Comparison of ENCODE assay signal across 14 cellular contexts in the genomic region with DNA sequence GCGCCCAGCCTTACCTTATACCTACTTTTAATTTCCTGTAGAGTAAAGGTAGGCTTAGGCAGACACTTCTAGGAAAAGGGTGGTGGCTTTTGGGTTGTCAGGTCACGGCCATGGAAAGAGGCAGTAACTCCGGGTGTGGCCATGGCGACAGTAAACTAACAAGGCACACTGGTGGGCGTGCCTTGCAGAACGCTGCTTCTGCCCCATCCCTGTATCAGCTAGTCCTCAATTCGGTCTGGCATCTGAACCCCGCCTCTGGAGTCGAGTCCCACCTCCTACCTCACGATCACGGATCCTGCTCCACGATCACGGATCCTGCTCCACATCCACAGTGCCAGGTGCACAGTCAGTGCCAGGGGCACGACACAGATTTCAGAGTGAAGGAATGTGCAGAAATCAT. TPM values are rescaled to one million over a fixed set of nuclear protein-coding genes. Genes with fewer than 3 reads are reported as not detected.
A peak's percentile ranks its signal among the peaks of the same experiment; 100 is the strongest.
DNase-seq lines count a peak whose midpoint lies in the region; ATAC-seq and TF ChIP-seq lines count a peak whose summit lies in the region.
"Had no signal": no experiment of that assay in that cellular context is flagged by ENCODE, and none has a peak within 500 bp of the region (broad histone marks: within the 10 kb centered on the region; RNA-seq: fewer than 3 reads in every experiment).

No MANE protein-coding gene starts in this region.

- DNase-seq in activated T-cell treated with anti-CD3 and anti-CD28 coated beads, Interleukin-2, amount 50 U/mL, for 48 hours, result peak; percentile 26 to 31
- no peak for DNase-seq in activated T-cell treated with anti-CD3 and anti-CD28 coated beads, Interleukin-2, amount 50 U/mL, for 72 hours
- no peak for DNase-seq in ascending aorta (ENCODE audit: low spot score in 2 of 2)
- DNase-seq in mesenchymal stem cell, result no peak
- DNase-seq in tibial artery, result no peak
- no peak for DNase-seq in activated T-helper 2 cell treated with anti-CD3 and anti-CD28 coated beads, Interferon-gamma antibody, Interleukin-2, Interleukin-4, amounts not matched to agents 10 μg/mL and 5 μg/mL and 100 μg/mL, durations not matched to agents 14 hours and 24 hours and 36 hours (ENCODE audit: low spot score)
- DNase-seq in glomerular visceral epithelial cell (ENCODE audit: extremely low spot score), result no peak
- no peak for DNase-seq in NOMO-1 treated with dmso at 0.1 percent for 144 hours (lab: John Stamatoyannopoulos, UW; ENCODE audit: unreplicated experiment)
- DNase-seq: Calu3, cerebellar nuclear complex, GF-D8, islet precursor cell, NCI-H187 treated with DMSO at 0.1 percent for 48 hours, WERI-Rb-1 had no signal

- H2BK12ac ChIP-seq in mesenchymal stem cell (ENCODE audit: low read length in 2 of 2), result no peak overlapping the region

- H2BK15ac ChIP-seq in mesenchymal stem cell (ENCODE audit: low read depth, poor library complexity, severe bottlenecking), result no peak overlapping the region

- H2BK120ac ChIP-seq in mesenchymal stem cell (ENCODE audit: low read depth, low read length), result no peak overlapping the region

- H3K27ac ChIP-seq in ascending aorta, result peak overlapping the region; percentile 6 to 39
- H3K27ac ChIP-seq in mesenchymal stem cell (ENCODE audit: low read length, poor library complexity, severe bottlenecking), result no peak overlapping the region
- peak overlapping the region; percentile 44 to 70 for H3K27ac ChIP-seq in tibial artery
- H3K27ac ChIP-seq: WERI-Rb-1 had no signal

- H2BK5ac ChIP-seq in mesenchymal stem cell (ENCODE audit: low read depth, low read length, poor library complexity, severe bottlenecking), result no peak overlapping the region

- H2AFZ ChIP-seq in mesenchymal stem cell (ENCODE audit: low read depth, low read length), result no peak overlapping the region

- no peak overlapping the region for H3K4me2 ChIP-seq in mesenchymal stem cell (ENCODE audit: low read length, poor library complexity, severe bottlenecking)

- H3K14ac ChIP-seq in mesenchymal stem cell (ENCODE audit: low read length in 2 of 2), result no peak overlapping the region

- intact Hi-C loops in ascending aorta (cut with DNase I), result loop anchor here (5.0 kb wide), 1 partner anchor 93 kb away; no protein-coding TSS in a partner anchor
- intact Hi-C loops in tibial artery (cut with DNase I; ENCODE audit: low total_unique reads), result loop anchor here (10.0 kb wide), 2 partner anchors 96 to 126 kb away; no protein-coding TSS in a partner anchor
- intact Hi-C loops in activated T-helper 2 cell treated with anti-CD3 and anti-CD28 coated beads, Interferon-gamma antibody, Interleukin-2, Interleukin-4, amounts not matched to agents 10 μg/mL and 5 μg/mL and 100 μg/mL, durations not matched to agents 14 hours and 24 hours and 36 hours (cut with micrococcal nuclease), result no loop called here

- peak overlapping the region; percentile 14 for H4K91ac ChIP-seq in mesenchymal stem cell (ENCODE audit: low read length)

- H3K4me3 ChIP-seq in ascending aorta, result peak overlapping the region; percentile 89 to 95
- H3K4me3 ChIP-seq in mesenchymal stem cell (ENCODE audit: insufficient read depth in 1 of 2, low read depth in 1 of 2, low read length in 2 of 2), result no peak overlapping the region
- peak overlapping the region; percentile 68 to 72 for H3K4me3 ChIP-seq in tibial artery

- H3K9me3 Mint-ChIP-seq in activated T-cell treated with anti-CD3 and anti-CD28 coated beads, Interleukin-2, amount 50 U/mL, for 72 hours, result no peaks in the 10 kb centered on the region
- H3K9me3 Mint-ChIP-seq in activated T-helper 2 cell treated with anti-CD3 and anti-CD28 coated beads, Interferon-gamma antibody, Interleukin-2, Interleukin-4, amounts not matched to agents 10 μg/mL and 5 μg/mL and 100 μg/mL, durations not matched to agents 14 hours and 24 hours and 36 hours, result no peaks in the 10 kb centered on the region

- H3K9ac ChIP-seq in mesenchymal stem cell (ENCODE audit: low read length), result peak overlapping the region; percentile 84

- no peak overlapping the region for H3K27ac Mint-ChIP-seq in activated T-cell treated with anti-CD3 and anti-CD28 coated beads, Interleukin-2, amount 50 U/mL, for 72 hours
- no peak overlapping the region for H3K27ac Mint-ChIP-seq in activated T-helper 2 cell treated with anti-CD3 and anti-CD28 coated beads, Interferon-gamma antibody, Interleukin-2, Interleukin-4, amounts not matched to agents 10 μg/mL and 5 μg/mL and 100 μg/mL, durations not matched to agents 14 hours and 24 hours and 36 hours

- WGBS in mesenchymal stem cell, result 96% methylated on average over 14 of the region's 14 CpGs

- no peak overlapping the region for H3K4ac ChIP-seq in mesenchymal stem cell (ENCODE audit: low read depth in 1 of 2, low read length in 2 of 2)

- TF ChIP-seq CTCF in ascending aorta (IDR thresholded peaks at IDR 0.05), result no peak
- no peak for TF ChIP-seq CTCF in tibial artery (IDR thresholded peaks at IDR 0.05)

- peaks cover 2 to 15% of the 10 kb centered on the region in 2 donors for H3K36me3 Mint-ChIP-seq in activated T-cell treated with anti-CD3 and anti-CD28 coated beads, Interleukin-2, amount 50 U/mL, for 72 hours (ENCODE audit: insufficient read depth in 2 of 2)
- H3K36me3 Mint-ChIP-seq in activated T-helper 2 cell treated with anti-CD3 and anti-CD28 coated beads, Interferon-gamma antibody, Interleukin-2, Interleukin-4, amounts not matched to agents 10 μg/mL and 5 μg/mL and 100 μg/mL, durations not matched to agents 14 hours and 24 hours and 36 hours (ENCODE audit: low read depth), result peaks cover 11% of the 10 kb centered on the region

- H3K4me1 ChIP-seq in ascending aorta, result peaks cover 0 to 25% of the 10 kb centered on the region in 2 donors
- peaks cover 30% of the 10 kb centered on the region for H3K4me1 ChIP-seq in mesenchymal stem cell (ENCODE audit: control insufficient read depth, insufficient read depth, low read depth, low read length)
- H3K4me1 ChIP-seq in tibial artery, result peaks cover 0 to 61% (median 40%) of the 10 kb centered on the region in 4 donors

- no peaks in the 10 kb centered on the region for H3K27me3 Mint-ChIP-seq in activated T-cell treated with anti-CD3 and anti-CD28 coated beads, Interleukin-2, amount 50 U/mL, for 72 hours (ENCODE audit: low read depth)
- no peaks in the 10 kb centered on the region for H3K27me3 Mint-ChIP-seq in activated T-helper 2 cell treated with anti-CD3 and anti-CD28 coated beads, Interferon-gamma antibody, Interleukin-2, Interleukin-4, amounts not matched to agents 10 μg/mL and 5 μg/mL and 100 μg/mL, durations not matched to agents 14 hours and 24 hours and 36 hours (ENCODE audit: low read depth)

- H3K9me3 ChIP-seq in ascending aorta (no peaks in the 10 kb centered on the region), mesenchymal stem cell (ENCODE audit: control insufficient read depth, low read length) (no peaks in the 10 kb centered on the region), tibial artery (no peaks in the 10 kb centered on the region)

- H3K27me3 ChIP-seq in ascending aorta, result no peaks in the 10 kb centered on the region
- H3K27me3 ChIP-seq in mesenchymal stem cell (ENCODE audit: control insufficient read depth in 1 of 2, insufficient read depth in 1 of 2, low read length in 2 of 2), result no peaks in the 10 kb centered on the region
- no peaks in the 10 kb centered on the region for H3K27me3 ChIP-seq in tibial artery

- H2AK5ac ChIP-seq in mesenchymal stem cell (ENCODE audit: low read length, severe bottlenecking), result no peak overlapping the region

- H3K79me1 ChIP-seq in mesenchymal stem cell (replicated peaks; ENCODE audit: low read length, poor library complexity, severe bottlenecking), result peaks cover 32% of the 10 kb centered on the region

- peaks cover 47% of the 10 kb centered on the region for H3K4me1 Mint-ChIP-seq in activated T-cell treated with anti-CD3 and anti-CD28 coated beads, Interleukin-2, amount 50 U/mL, for 72 hours (ENCODE audit: low read depth)
- H3K4me1 Mint-ChIP-seq in activated T-helper 2 cell treated with anti-CD3 and anti-CD28 coated beads, Interferon-gamma antibody, Interleukin-2, Interleukin-4, amounts not matched to agents 10 μg/mL and 5 μg/mL and 100 μg/mL, durations not matched to agents 14 hours and 24 hours and 36 hours (ENCODE audit: low read depth), result peaks cover 30% of the 10 kb centered on the region

- H3K36me3 ChIP-seq in ascending aorta (no peaks in the 10 kb centered on the region), mesenchymal stem cell (ENCODE audit: control insufficient read depth in 1 of 2, insufficient read depth in 2 of 2, low read depth in 1 of 2, low read length in 2 of 2) (peaks cover 12 to 17% of the 10 kb centered on the region in 2 experiments), tibial artery (no peaks in the 10 kb centered on the region)

- no peak overlapping the region for H3K23ac ChIP-seq in mesenchymal stem cell (ENCODE audit: low read length in 2 of 2)

- H4K8ac ChIP-seq in mesenchymal stem cell (ENCODE audit: low read length), result no peak overlapping the region

- H3K18ac ChIP-seq in mesenchymal stem cell (ENCODE audit: low read depth in 1 of 2, low read length in 2 of 2), result no peak overlapping the region

- no peak overlapping the region for H3K4me3 Mint-ChIP-seq in activated T-cell treated with anti-CD3 and anti-CD28 coated beads, Interleukin-2, amount 50 U/mL, for 72 hours
- H3K4me3 Mint-ChIP-seq in activated T-helper 2 cell treated with anti-CD3 and anti-CD28 coated beads, Interferon-gamma antibody, Interleukin-2, Interleukin-4, amounts not matched to agents 10 μg/mL and 5 μg/mL and 100 μg/mL, durations not matched to agents 14 hours and 24 hours and 36 hours (ENCODE audit: low read depth), result no peak overlapping the region

- no peak for ATAC-seq in activated T-cell treated with anti-CD3 and anti-CD28 coated beads, Interleukin-2, amount 50 U/mL, for 72 hours (replicated peaks in 1 of 2)

RNA-seq across cellular contexts. Expression of a gene that starts 5.6 kb away (rescaled TPM):
- total RNA-seq in activated T-cell treated with anti-CD3 and anti-CD28 coated beads, Interleukin-2, amount 50 U/mL, for 72 hours, result 10 to 100 TPM; 18.6 to 18.7 TPM
- total RNA-seq in ascending aorta, result 49.7 TPM
- polyA plus RNA-seq in mesenchymal stem cell (2013, experiment 1 of 2), result 20.7 TPM
- polyA plus RNA-seq in mesenchymal stem cell (2013, experiment 2 of 2), result 20.1 TPM
- total RNA-seq in activated T-helper 2 cell treated with anti-CD3 and anti-CD28 coated beads, Interferon-gamma antibody, Interleukin-2, Interleukin-4, amounts not matched to agents 10 μg/mL and 5 μg/mL and 100 μg/mL, durations not matched to agents 14 hours and 24 hours and 36 hours, result 6.0 and 7.7 TPM in 2 replicates

Comparison
In these comparisons a context has a peak if more than half of its experiments do, and no peak if none do; other contexts are left out.
1. DNase-seq: peak in activated T-cell treated with anti-CD3 and anti-CD28 coated beads, Interleukin-2, amount 50 U/mL, for 48 hours (2 of 2); none in activated T-cell treated with anti-CD3 and anti-CD28 coated beads, Interleukin-2, amount 50 U/mL, for 72 hours (0 of 2), ascending aorta (0 of 2), mesenchymal stem cell (single experiment), tibial artery (0 of 2), activated T-helper 2 cell treated with anti-CD3 and anti-CD28 coated beads, Interferon-gamma antibody, Interleukin-2, Interleukin-4, amounts not matched to agents 10 μg/mL and 5 μg/mL and 100 μg/mL, durations not matched to agents 14 hours and 24 hours and 36 hours (single experiment), glomerular visceral epithelial cell (single experiment) and NOMO-1 treated with dmso at 0.1 percent for 144 hours (single experiment).
2. H3K4me3 ChIP-seq: peak in ascending aorta (2 of 2) and tibial artery (2 of 2); none in mesenchymal stem cell (0 of 2).